In the genomic region with DNA sequence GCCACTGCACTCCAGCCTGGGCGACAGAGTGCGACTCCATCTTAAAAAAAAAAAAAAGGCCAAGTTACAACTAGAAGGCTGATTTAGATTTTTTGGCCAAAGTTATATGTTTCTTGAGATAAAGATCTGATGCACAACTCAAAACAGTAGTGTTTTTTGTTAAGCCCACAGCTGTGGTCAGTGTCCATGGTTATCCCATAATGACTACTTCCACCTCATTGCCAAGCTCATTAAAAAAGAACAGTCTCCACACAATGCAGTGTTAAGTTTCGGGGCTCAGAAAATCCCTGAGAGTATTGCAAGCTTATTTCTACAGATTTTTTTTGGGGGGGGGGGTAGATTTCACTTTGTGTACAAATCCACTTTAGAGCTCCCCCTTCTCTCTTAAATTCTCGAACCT, we compare ENCODE assay signal across 21 cellular contexts.
DNase-seq lines count a peak whose midpoint lies in the region; ATAC-seq, FAIRE-seq and TF ChIP-seq lines count a peak whose summit lies in the region.
"Had no signal": no experiment of that assay in that cellular context is flagged by ENCODE, and none has a peak within 500 bp of the region (broad histone marks: within the 10 kb centered on the region; RNA-seq: fewer than 3 reads in every experiment).

No MANE protein-coding gene starts in this region.

- H3K4me1 ChIP-seq in SK-N-SH (ENCODE audit: control insufficient read depth in 1 of 2, insufficient read depth in 2 of 2, low read depth in 1 of 2, low read length in 1 of 2) (no peaks in the 10 kb centered on the region), GM12878 (ENCODE audit: control insufficient read depth, insufficient read depth, low read length) (peaks cover 3% of the 10 kb centered on the region), BE2C (no peaks in the 10 kb centered on the region)
- H3K4me1 ChIP-seq in BLaER1 treated with 17β-estradiol and CSF1 and Interleukin-3, amounts not matched to agents 10 nM and 100 nM, result peaks cover 42 to 73% (median 59%) of the 10 kb centered on the region in 10 experiments

- POLR2A ChIA-PET in SK-N-SH (lab: Yijun Ruan, JAX) (no interaction called here), GM12878 (lab: Charles Lee) (interaction anchor here (0.6 kb wide), 1 partner anchor 95 kb away, joined by 3 read pairs; no protein-coding TSS in a partner anchor)

- no peak for TF ChIP-seq POLR2A in GM12878 (IDR thresholded peaks at IDR 0.05; ENCODE audit: low read depth, low read length)

- no TSS peak for BruUV-seq in GM12878 (replicated peaks; lab: Mats Ljungman, UMichigan)

- H3K36me3 ChIP-seq in SK-N-SH (replicated peaks in 1 of 2; ENCODE audit: control insufficient read depth in 1 of 2, insufficient read depth in 2 of 2, low read length in 1 of 2) (no peaks in the 10 kb centered on the region), GM12878 (ENCODE audit: control insufficient read depth in 2 of 2, insufficient read depth in 2 of 2, low read length in 1 of 2) (no peaks in the 10 kb centered on the region), BE2C (no peaks in the 10 kb centered on the region)
- peaks cover 0 to 89% (median 41%) of the 10 kb centered on the region in 11 experiments; a peak in 14 of 22 replicates for H3K36me3 ChIP-seq in BLaER1 treated with 17β-estradiol and CSF1 and Interleukin-3, amounts not matched to agents 10 nM and 100 nM

- no peak for TF ChIP-seq EP300 in SK-N-SH (IDR thresholded peaks at IDR 0.05; ENCODE audit: borderline replicate concordance in 1 of 2, low read depth in 1 of 2, low read length in 1 of 2)
- TF ChIP-seq EP300 in GM12878 (IDR thresholded peaks at IDR 0.05; ENCODE audit: borderline replicate concordance in 1 of 2, control insufficient read depth in 1 of 2, low read depth in 2 of 2, low read length in 2 of 2), result no peak

- DNase-seq in SK-N-SH (no peak), RPMI7951 (ENCODE audit: low read depth) (peak; percentile 69), GM12878 (ENCODE audit: low read depth, low spot score) (no peak), BE2C (no peak), NCI-H146 treated with DMSO at 0.1 percent for 48 hours (lab: John Stamatoyannopoulos, UW; ENCODE audit: unreplicated experiment) (no peak)
- DNase-seq: 8988T; AML-193; CD4-positive, alpha-beta memory T cell; COR-L47; DMS153; DMS79 treated with DMSO at 0.1 percent for 48 hours; GDM1; HCEC 1CT; HFFc6 had no signal

- no peaks in the 10 kb centered on the region for H3F3A ChIP-seq in SK-N-SH (replicated peaks; ENCODE audit: insufficient read depth)

- no peak overlapping the region for H3K9ac ChIP-seq in SK-N-SH
- no peak overlapping the region for H3K9ac ChIP-seq in BLaER1 treated with 17β-estradiol and CSF1 and Interleukin-3, amounts not matched to agents 10 nM and 100 nM
- no peak overlapping the region for H3K9ac ChIP-seq in GM12878 (ENCODE audit: control insufficient read depth, insufficient read depth, low read length)

- TF ChIP-seq RAD21 in SK-N-SH (IDR thresholded peaks at IDR 0.05; ENCODE audit: low read length) (no peak), GM12878 (IDR thresholded peaks at IDR 0.05; ENCODE audit: insufficient read depth, low read depth, low read length) (no peak)

- H3K9me3 ChIP-seq in SK-N-SH, result no peaks in the 10 kb centered on the region
- H3K9me3 ChIP-seq in BLaER1 treated with 17β-estradiol and CSF1 and Interleukin-3, amounts not matched to agents 10 nM and 100 nM (replicated peaks in 1 of 11), result peaks cover 0 to 5% (median 0%) of the 10 kb centered on the region in 11 experiments; a peak in 1 of 22 replicates
- no peaks in the 10 kb centered on the region for H3K9me3 ChIP-seq in GM12878 (replicated peaks; ENCODE audit: control insufficient read depth, insufficient read depth, low read length)
- H3K9me3 ChIP-seq in BE2C, result no peaks in the 10 kb centered on the region

- H3K27me3 ChIP-seq in SK-N-SH (ENCODE audit: insufficient read depth), result no peaks in the 10 kb centered on the region
- H3K27me3 ChIP-seq in BLaER1 treated with 17β-estradiol and CSF1 and Interleukin-3, amounts not matched to agents 10 nM and 100 nM, result no peaks in the 10 kb centered on the region
- H3K27me3 ChIP-seq in GM12878 (replicated peaks in 1 of 2; ENCODE audit: control insufficient read depth in 2 of 2, insufficient read depth in 2 of 2, low read length in 1 of 2), result peaks cover 0 to 2% of the 10 kb centered on the region in 2 experiments; a peak in 1 of 4 replicates
- no peaks in the 10 kb centered on the region for H3K27me3 ChIP-seq in BE2C

- H3K4me2 ChIP-seq in SK-N-SH (no peak overlapping the region), GM12878 (ENCODE audit: control insufficient read depth, insufficient read depth) (no peak overlapping the region)
- peak overlapping the region in 8 of 11 experiments; percentile 53 to 91 (median 64); a peak in 10 of 22 replicates for H3K4me2 ChIP-seq in BLaER1 treated with 17β-estradiol and CSF1 and Interleukin-3, amounts not matched to agents 10 nM and 100 nM

- no peak overlapping the region for H3K4me3 ChIP-seq in SK-N-SH (ENCODE audit: low read depth in 2 of 2, low read length in 1 of 2)
- H3K4me3 ChIP-seq in BLaER1 treated with 17β-estradiol and CSF1 and Interleukin-3, amounts not matched to agents 10 nM and 100 nM, result no peak overlapping the region
- H3K4me3 ChIP-seq in GM12878, result no peak overlapping the region
- H3K4me3 ChIP-seq in BE2C (ENCODE audit: low read depth, low read length), result no peak overlapping the region

- 68% methylated on average over 4 of the region's 4 CpGs for WGBS in SK-N-SH (ENCODE audit: low lambda C conversion rate)
- 58% methylated on average over 4 of the region's 4 CpGs for WGBS in GM12878 (ENCODE audit: insufficient coverage, insufficient replicate concordance, low lambda C conversion rate, missing lambda C conversion rate)

- RAD21 ChIA-PET in GM12878 (lab: Charles Lee; ENCODE audit: unreplicated experiment), result no interaction called here

- no peaks in the 10 kb centered on the region for H3K79me2 ChIP-seq in SK-N-SH (ENCODE audit: insufficient read depth)
- no peaks in the 10 kb centered on the region for H3K79me2 ChIP-seq in GM12878 (ENCODE audit: control insufficient read depth, insufficient read depth, low read length)

- intact Hi-C loops in GM12878 (cut with micrococcal nuclease; ENCODE audit: unreplicated experiment), result no loop called here

- in situ Hi-C loops in GM12878 (cut with MboI), result loop anchor here (10.0 kb wide), 1 partner anchor 64 kb away; no protein-coding TSS in a partner anchor

- H4K20me1 ChIP-seq in SK-N-SH (ENCODE audit: insufficient read depth) (no peaks in the 10 kb centered on the region), GM12878 (ENCODE audit: control insufficient read depth, insufficient read depth) (no peaks in the 10 kb centered on the region)
- peaks cover 0 to 40% (median 4%) of the 10 kb centered on the region in 11 experiments; a peak in 8 of 22 replicates for H4K20me1 ChIP-seq in BLaER1 treated with 17β-estradiol and CSF1 and Interleukin-3, amounts not matched to agents 10 nM and 100 nM

- ATAC-seq in SK-N-SH treated with all-trans-retinoic acid at 6 μM for 48 hours (peak; percentile 68), GM12878 (no peak), HG02588 (IDR thresholded peaks at IDR 0.05; ENCODE audit: unreplicated experiment) (no peak)
- ATAC-seq: HepG2 had no signal

- no peak for TF ChIP-seq CTCF in SK-N-SH (IDR thresholded peaks at IDR 0.05)
- no peak for TF ChIP-seq CTCF in GM12878 (IDR thresholded peaks at IDR 0.05 in 2 of 3, conservative IDR thresholded peaks at IDR 0.05 in 1 of 3; ENCODE audit: control insufficient read depth in 2 of 3, extremely low read depth in 1 of 3, insufficient read depth in 1 of 3, low read depth in 3 of 3, low read length in 3 of 3)
- no peak for TF ChIP-seq CTCF in BE2C (IDR thresholded peaks at IDR 0.05; ENCODE audit: low read depth, low read length)

- CTCF ChIA-PET in SK-N-SH (lab: Yijun Ruan, JAX), result interaction anchor here (0.7 kb wide), 1 partner anchor 8 kb away, joined by 4 read pairs; no protein-coding TSS in a partner anchor
- CTCF ChIA-PET in GM12878 (lab: Yijun Ruan, JAX), result interaction anchor here (1.6 kb wide), 1 partner anchor 911 kb away, joined by 4 read pairs; no protein-coding TSS in a partner anchor

- no peak for FAIRE-seq in GM12878 (lab: Jason Lieb, UNC)
- FAIRE-seq: D721Med, HepG2, HTR-8/SVneo had no signal

- SMC1A ChIA-PET in GM12878 (lab: Charles Lee; ENCODE audit: uncharacterized antibody, unreplicated experiment), result interaction anchor here (0.6 kb wide), 1 partner anchor 41 kb away, joined by 3 read pairs; no protein-coding TSS in a partner anchor

- H3K9me2 ChIP-seq in SK-N-SH, result no peaks in the 10 kb centered on the region

- H3K27ac ChIP-seq in SK-N-SH (ENCODE audit: low read depth in 2 of 2, low read length in 1 of 2), result no peak overlapping the region
- H3K27ac ChIP-seq in BLaER1 treated with 17β-estradiol and CSF1 and Interleukin-3, amounts not matched to agents 10 nM and 100 nM, result no peak overlapping the region
- H3K27ac ChIP-seq in GM12878 (ENCODE audit: control insufficient read depth, insufficient read depth), result no peak overlapping the region
- H3K27ac ChIP-seq: C4-2B had no signal

- H2AFZ ChIP-seq in SK-N-SH (ENCODE audit: low read depth), result no peak overlapping the region
- no peak overlapping the region for H2AFZ ChIP-seq in GM12878 (ENCODE audit: control insufficient read depth, low read depth, low read length)

TF ChIP-seq in SK-N-SH treated with all-trans-retinoic acid at 6 μM for 48 hours, 23 proteins besides CTCF, POLR2A, EP300 and RAD21:
- TF ChIP-seq ZNF8 (CRISPR knock-in tag; IDR thresholded peaks at IDR 0.05) (no peak), ZNF565 (CRISPR knock-in tag; conservative IDR thresholded peaks at IDR 0.05; ENCODE audit: low read depth) (no peak)

TF ChIP-seq in SK-N-SH, 30 proteins besides CTCF, POLR2A, EP300 and RAD21 (continues in another document):
- TF ChIP-seq TEAD4 (IDR thresholded peaks at IDR 0.05; ENCODE audit: borderline replicate concordance, insufficient read depth) (no peak), SMC3 (IDR thresholded peaks at IDR 0.05; ENCODE audit: low read depth, low read length) (no peak), POLR2AphosphoS5 (IDR thresholded peaks at IDR 0.05; ENCODE audit: low read depth, low read length) (no peak), RCOR1 (IDR thresholded peaks at IDR 0.05; ENCODE audit: low read length) (no peak), GATA2 (CRISPR knock-in tag; IDR thresholded peaks at IDR 0.05) (no peak), RFX5 (IDR thresholded peaks at IDR 0.05; ENCODE audit: low read length) (no peak)

TF ChIP-seq in GM12878, 131 proteins besides CTCF, POLR2A, EP300 and RAD21:
- TF ChIP-seq RUNX3 (IDR thresholded peaks at IDR 0.05; ENCODE audit: low read length) (peak; percentile 37), CBX5 (IDR thresholded peaks at IDR 0.05; ENCODE audit: low read depth) (no peak)

Comparison
In these comparisons a context has a peak if more than half of its experiments do, and no peak if none do; other contexts are left out.
1. H3K4me2 ChIP-seq: peak in BLaER1 treated with 17β-estradiol and CSF1 and Interleukin-3, amounts not matched to agents 10 nM and 100 nM (8 of 11); none in SK-N-SH (single experiment) and GM12878 (single experiment).